24 cellular contexts compared by ENCODE assay signal in the genomic region with DNA sequence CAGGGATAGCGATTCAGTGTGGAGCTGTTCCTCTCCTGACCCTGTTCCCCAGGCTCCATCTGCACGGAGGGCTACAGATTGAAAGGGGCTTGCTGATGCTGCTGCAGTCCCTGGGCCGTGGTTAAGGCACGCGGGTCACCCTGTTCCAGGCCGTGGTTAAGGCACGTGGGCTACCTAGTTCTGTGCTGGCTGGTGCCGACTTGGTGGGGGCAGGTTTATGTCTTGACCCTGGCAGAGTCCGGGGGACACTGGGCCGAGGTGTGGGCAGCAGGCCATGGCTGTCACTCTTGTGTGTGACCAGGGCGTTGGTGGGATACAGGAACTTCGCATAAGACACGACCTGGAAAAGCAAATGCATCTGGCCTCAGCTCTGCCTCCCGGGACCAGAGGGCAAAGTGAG. TPM values are rescaled to one million over a fixed set of nuclear protein-coding genes. Genes with fewer than 3 reads are reported as not detected.
"Had no signal": no experiment of that assay in that cellular context is flagged by ENCODE, and none has a peak within 500 bp of the region (broad histone marks: within the 10 kb centered on the region; RNA-seq: fewer than 3 reads in every experiment).

No MANE protein-coding gene starts in this region.

- H3K4me3 ChIP-seq: cardiac muscle cell, Peyer's patch had no signal

- ATAC-seq: T-helper 17 cell had no signal

- DNase-seq: activated B cell treated with CpG ODN at 0.5 μM for 24 hours; activated CD4-positive, alpha-beta T cell treated with anti-CD3 and anti-CD28 coated beads for 1 hour; activated CD4-positive, alpha-beta T cell treated with anti-CD3 and anti-CD28 coated beads, Interleukin-2, amount 10 ng/mL, durations not matched to agents 24 days and 14 days; activated CD4-positive, alpha-beta T cell treated with anti-CD3 and anti-CD28 coated beads, Interleukin-2, amount 50 U/mL, for 48 hours; activated CD8-positive, alpha-beta memory T cell treated with anti-CD3 and anti-CD28 coated beads, Interleukin-2, amount 10 ng/mL, durations not matched to agents 7 days and 5 days; activated gamma-delta T cell treated with Interleukin-2 at 50 U/mL for 16 hours; activated naive CD4-positive, alpha-beta T cell treated with anti-CD3 and anti-CD28 coated beads, Interleukin-2, amount 10 ng/mL, durations not matched to agents 7 days and 5 days; activated naive CD8-positive, alpha-beta T cell treated with anti-CD3 and anti-CD28 coated beads for 36 hours; activated T-cell treated with anti-CD3 and anti-CD28 coated beads, Interleukin-2, amount 50 U/mL, for 48 hours; brain microvascular endothelial cell; NCI-H1105 treated with DMSO at 0.1 percent for 48 hours; NCI-H1436 treated with DMSO at 0.1 percent for 48 hours; NCI-H187 treated with DMSO at 0.1 percent for 48 hours; NCI-H2081 treated with DMSO at 0.1 percent for 48 hours; NCI-H446; NCI-H524; Peyer's patch; SHP77 treated with DMSO at 0.1 percent for 48 hours; T-helper 17 cell; T-helper 9 cell had no signal

- H3K36me3 ChIP-seq: cardiac muscle cell had no signal

- H3K27ac ChIP-seq: brain microvascular endothelial cell, cardiac muscle cell, Peyer's patch had no signal

- H3K27me3 Mint-ChIP-seq: activated B cell treated with CpG ODN at 0.5 μM for 24 hours; activated CD4-positive, alpha-beta T cell treated with anti-CD3 and anti-CD28 coated beads, Interleukin-2, amount 10 ng/mL, durations not matched to agents 24 days and 14 days; activated CD8-positive, alpha-beta memory T cell treated with anti-CD3 and anti-CD28 coated beads, Interleukin-2, amount 10 ng/mL, durations not matched to agents 7 days and 5 days; activated naive CD4-positive, alpha-beta T cell treated with anti-CD3 and anti-CD28 coated beads, Interleukin-2, amount 10 ng/mL, durations not matched to agents 7 days and 5 days; activated naive CD8-positive, alpha-beta T cell treated with anti-CD3 and anti-CD28 coated beads for 36 hours; T-helper 17 cell had no signal

- H3K27me3 ChIP-seq: brain microvascular endothelial cell, cardiac muscle cell, Peyer's patch had no signal

- H3K27ac Mint-ChIP-seq: activated B cell treated with CpG ODN at 0.5 μM for 24 hours; activated CD4-positive, alpha-beta T cell treated with anti-CD3 and anti-CD28 coated beads, Interleukin-2, amount 10 ng/mL, durations not matched to agents 24 days and 14 days; activated CD8-positive, alpha-beta memory T cell treated with anti-CD3 and anti-CD28 coated beads, Interleukin-2, amount 10 ng/mL, durations not matched to agents 7 days and 5 days; activated naive CD8-positive, alpha-beta T cell treated with anti-CD3 and anti-CD28 coated beads for 36 hours; activated T-helper 2 cell treated with anti-CD3 and anti-CD28 coated beads, Interferon-gamma antibody, Interleukin-2, Interleukin-4, amounts not matched to agents 10 μg/mL and 5 μg/mL and 100 μg/mL, durations not matched to agents 14 hours and 24 hours and 36 hours; T-helper 17 cell had no signal

- H3K9me3 Mint-ChIP-seq: activated B cell treated with CpG ODN at 0.5 μM for 24 hours; activated naive CD8-positive, alpha-beta T cell treated with anti-CD3 and anti-CD28 coated beads for 36 hours had no signal

- H3K4me3 Mint-ChIP-seq: activated B cell treated with CpG ODN at 0.5 μM for 24 hours; activated CD4-positive, alpha-beta T cell treated with anti-CD3 and anti-CD28 coated beads, Interleukin-2, amount 10 ng/mL, durations not matched to agents 24 days and 14 days; activated CD8-positive, alpha-beta memory T cell treated with anti-CD3 and anti-CD28 coated beads, Interleukin-2, amount 10 ng/mL, durations not matched to agents 7 days and 5 days; activated naive CD4-positive, alpha-beta T cell treated with anti-CD3 and anti-CD28 coated beads, Interleukin-2, amount 10 ng/mL, durations not matched to agents 7 days and 5 days; activated naive CD8-positive, alpha-beta T cell treated with anti-CD3 and anti-CD28 coated beads for 36 hours; T-helper 17 cell had no signal

- FAIRE-seq: colon, TTC549 had no signal

- H3K9me3 ChIP-seq: Peyer's patch had no signal

RNA-seq across cellular contexts. Expression of a gene that starts 34.1 kb away (rescaled TPM):
- total RNA-seq: activated B cell treated with CpG ODN at 0.5 μM for 24 hours; activated CD4-positive, alpha-beta T cell treated with anti-CD3 and anti-CD28 coated beads, Interleukin-2, amount 10 ng/mL, durations not matched to agents 24 days and 14 days; activated CD8-positive, alpha-beta memory T cell treated with anti-CD3 and anti-CD28 coated beads, Interleukin-2, amount 10 ng/mL, durations not matched to agents 7 days and 5 days; activated naive CD8-positive, alpha-beta T cell treated with anti-CD3 and anti-CD28 coated beads for 36 hours; activated T-helper 2 cell treated with anti-CD3 and anti-CD28 coated beads, Interferon-gamma antibody, Interleukin-2, Interleukin-4, amounts not matched to agents 10 μg/mL and 5 μg/mL and 100 μg/mL, durations not matched to agents 14 hours and 24 hours and 36 hours; cardiac muscle cell; T-helper 17 cell had no signal
- polyA plus RNA-seq: cardiac muscle cell had no signal
